ENCODE assay signal across 14 cellular contexts in the genomic region with DNA sequence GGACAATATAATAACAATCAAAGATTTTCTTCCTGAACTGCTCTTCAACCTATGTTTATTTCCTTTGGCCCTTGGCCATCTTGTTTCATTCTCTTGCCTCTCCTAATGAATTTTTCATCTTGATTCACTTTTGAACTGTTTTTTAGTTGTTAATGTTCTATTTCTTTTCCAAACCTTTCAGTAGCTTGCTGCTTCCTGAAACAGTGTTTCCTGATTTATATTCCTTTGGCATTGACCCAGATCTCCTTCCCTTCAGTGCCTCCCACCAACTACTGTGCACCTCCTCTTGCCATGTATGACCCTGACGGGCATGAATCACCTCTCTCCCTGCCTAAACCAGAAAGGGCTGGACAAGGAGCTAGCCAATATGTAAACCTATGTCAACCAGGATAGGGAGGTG. TPM values are rescaled to one million over a fixed set of nuclear protein-coding genes. Genes with fewer than 3 reads are reported as not detected.
DNase-seq lines count a peak whose midpoint lies in the region; ATAC-seq, FAIRE-seq and TF ChIP-seq lines count a peak whose summit lies in the region.
"Had no signal": no experiment of that assay in that cellular context is flagged by ENCODE, and none has a peak within 500 bp of the region (broad histone marks: within the 10 kb centered on the region; RNA-seq: fewer than 3 reads in every experiment).

No MANE protein-coding gene starts in this region.

- no peak for FAIRE-seq in GM12891 (lab: Jason Lieb, UNC)

- TF ChIP-seq POLR2A in GM12891 (IDR thresholded peaks at IDR 0.05; ENCODE audit: low read depth, low read length) = no peak

- H3K4me1 Mint-ChIP-seq in glutamatergic neuron (ENCODE audit: low read depth, unreplicated experiment) = no peaks in the 10 kb centered on the region
- H3K4me1 Mint-ChIP-seq: central memory CD8-positive, alpha-beta T cell had no signal

- DNase-seq in AG10803 (ENCODE audit: low read depth) (peak; percentile 6), HT-29 (ENCODE audit: low spot score) (peak; percentile 72), astrocyte of the hippocampus (ENCODE audit: low read depth, low spot score) (peak; percentile 51), kidney tubule cell (ENCODE audit: low spot score) (peak; percentile 95), GM12891 (ENCODE audit: insufficient read length, low spot score) (no peak), glutamatergic neuron (no peak), GM19238 (ENCODE audit: insufficient read length, low spot score) (no peak)
- DNase-seq: activated T-cell treated with anti-CD3 and anti-CD28 coated beads for 4 hours, C1 segment of cervical spinal cord, NCI-H1436 treated with DMSO at 0.1 percent for 48 hours had no signal

- H3K9me3 Mint-ChIP-seq in glutamatergic neuron (ENCODE audit: unreplicated experiment) = no peaks in the 10 kb centered on the region
- H3K9me3 Mint-ChIP-seq: central memory CD8-positive, alpha-beta T cell; natural killer cell treated with Interleukin-12 subunit alpha and Interleukin-12 subunit beta and Interleukin-15 and Interleukin-18, amount 100 ng/mL, for 72 hours; stimulated activated naive CD8-positive, alpha-beta T cell treated with anti-CD3 and anti-CD28 coated beads, Interleukin-15, Interleukin-2, amounts not matched to agents 100 ng/mL and 50 ng/mL, for 24 hours had no signal

- H3K27me3 Mint-ChIP-seq in glutamatergic neuron (ENCODE audit: unreplicated experiment) = peaks cover 2% of the 10 kb centered on the region

- no peaks in the 10 kb centered on the region for H3K36me3 Mint-ChIP-seq in glutamatergic neuron (ENCODE audit: unreplicated experiment)
- H3K36me3 Mint-ChIP-seq: natural killer cell treated with Interleukin-12 subunit alpha and Interleukin-12 subunit beta and Interleukin-15 and Interleukin-18, amount 100 ng/mL, for 72 hours had no signal

- no peak overlapping the region for H3K27ac Mint-ChIP-seq in glutamatergic neuron (ENCODE audit: unreplicated experiment)
- H3K27ac Mint-ChIP-seq: natural killer cell treated with Interleukin-12 subunit alpha and Interleukin-12 subunit beta and Interleukin-15 and Interleukin-18, amount 100 ng/mL, for 72 hours; stimulated activated naive CD8-positive, alpha-beta T cell treated with anti-CD3 and anti-CD28 coated beads, Interleukin-15, Interleukin-2, amounts not matched to agents 100 ng/mL and 50 ng/mL, for 24 hours had no signal

- no peak for ATAC-seq in HG03469 (IDR thresholded peaks at IDR 0.05; ENCODE audit: unreplicated experiment)
- ATAC-seq: natural killer cell treated with Interleukin-12 subunit alpha and Interleukin-12 subunit beta and Interleukin-15 and Interleukin-18, amount 100 ng/mL, for 72 hours had no signal

- no peak for TF ChIP-seq CTCF in AG10803 (conservative IDR thresholded peaks at IDR 0.05; ENCODE audit: low read length)
- TF ChIP-seq CTCF in glutamatergic neuron (IDR thresholded peaks at IDR 0.05; ENCODE audit: partially characterized antibody, unreplicated experiment) = no peak

- no peak overlapping the region for H3K4me3 ChIP-seq in AG10803 (ENCODE audit: low read length)

- no peak overlapping the region for H3K4me3 Mint-ChIP-seq in glutamatergic neuron (ENCODE audit: unreplicated experiment)
- H3K4me3 Mint-ChIP-seq: central memory CD8-positive, alpha-beta T cell; natural killer cell treated with Interleukin-12 subunit alpha and Interleukin-12 subunit beta and Interleukin-15 and Interleukin-18, amount 100 ng/mL, for 72 hours; stimulated activated naive CD8-positive, alpha-beta T cell treated with anti-CD3 and anti-CD28 coated beads, Interleukin-15, Interleukin-2, amounts not matched to agents 100 ng/mL and 50 ng/mL, for 24 hours had no signal

TF ChIP-seq in GM12891, 5 proteins besides CTCF, POLR2A, EP300 and RAD21:
- TF ChIP-seq POLR2AphosphoS5 (IDR thresholded peaks at IDR 0.05; ENCODE audit: low read depth, low read length) = no peak
- no peak for TF ChIP-seq SPI1 (IDR thresholded peaks at IDR 0.05; ENCODE audit: low read depth, low read length)
- no peak for TF ChIP-seq POU2F2 (IDR thresholded peaks at IDR 0.05; ENCODE audit: low read depth, low read length)

RNA-seq across cellular contexts. Expression of a gene that starts 25.6 kb away (rescaled TPM):
- total RNA-seq in HT-29 (2014; rRNA removed; shearing (Covaris generic)) = 0.99 and 1.7 TPM in 2 replicates
- polyA plus RNA-seq in GM12891 (2012; ENCODE audit: low read depth, missing spikeins) = not detected
- total RNA-seq in glutamatergic neuron (ENCODE audit: unreplicated experiment) = 1.1 TPM
- total RNA-seq: natural killer cell treated with Interleukin-12 subunit alpha and Interleukin-12 subunit beta and Interleukin-15 and Interleukin-18, amount 100 ng/mL, for 72 hours had no signal

RNA-seq across cellular contexts. Expression of a gene that starts 57.5 kb away (rescaled TPM):
- 4.4 and 7.8 TPM in 2 replicates for total RNA-seq in HT-29 (2014; rRNA removed; shearing (Covaris generic))
- polyA plus RNA-seq in GM12891 (2012; ENCODE audit: low read depth, missing spikeins) = 3.4 TPM
- 20.7 TPM for total RNA-seq in glutamatergic neuron (ENCODE audit: unreplicated experiment)

Comparison
In these comparisons a context has a peak if more than half of its experiments do, and no peak if none do; other contexts are left out.
1. DNase-seq: peak in AG10803 (single experiment), HT-29 (single experiment), astrocyte of the hippocampus (single experiment) and kidney tubule cell (single experiment); none in GM12891 (single experiment), glutamatergic neuron (single experiment) and GM19238 (single experiment).